ENCODE assay signal across 10 cellular contexts in the genomic region with DNA sequence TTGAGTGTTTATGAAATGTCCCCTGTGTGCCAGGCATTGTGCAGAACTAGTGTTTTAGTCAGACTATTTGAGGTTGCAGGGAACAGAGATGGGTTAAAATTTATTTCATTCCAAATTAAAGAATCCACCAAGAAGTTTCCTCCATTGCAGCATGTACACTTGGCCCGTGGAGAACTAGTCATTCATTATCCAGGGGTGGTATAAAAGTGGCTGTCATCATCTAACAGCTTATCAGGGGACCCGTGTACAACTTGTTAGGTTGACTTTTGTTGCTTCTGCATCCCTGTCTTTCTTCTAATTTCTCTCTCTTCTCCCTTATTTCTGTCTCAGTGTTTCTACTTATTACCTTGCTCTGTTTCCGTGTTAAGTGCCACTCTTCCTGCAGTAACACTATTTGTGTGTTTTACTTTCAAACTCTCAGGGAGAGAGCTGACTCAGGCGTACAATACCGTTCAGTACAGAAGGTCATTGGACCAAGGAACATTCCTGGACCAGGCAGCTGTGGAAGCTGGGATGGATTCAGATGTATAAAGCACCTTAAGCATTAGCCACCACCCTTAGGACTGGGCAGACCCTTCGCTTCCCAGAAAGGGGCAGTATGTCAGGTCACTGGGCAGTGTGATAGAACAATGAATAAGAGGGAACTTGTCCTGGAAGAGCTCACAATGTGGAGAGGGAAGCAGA. TPM values are rescaled to one million over a fixed set of nuclear protein-coding genes. Genes with fewer than 3 reads are reported as not detected.
A peak's percentile ranks its signal among the peaks of the same experiment; 100 is the strongest.
DNase-seq lines count a peak whose midpoint lies in the region; ATAC-seq and FAIRE-seq lines count a peak whose summit lies in the region.
"Had no signal": no experiment of that assay in that cellular context is flagged by ENCODE, and none has a peak within 500 bp of the region (broad histone marks: within the 10 kb centered on the region; RNA-seq: fewer than 3 reads in every experiment).

No MANE protein-coding gene starts in this region.

- H3K36me3 Mint-ChIP-seq in activated CD4-positive, alpha-beta T cell treated with anti-CD3 and anti-CD28 coated beads, Interleukin-2, amount 10 ng/mL, durations not matched to agents 24 days and 14 days (ENCODE audit: low read depth): peaks cover 12% of the 10 kb centered on the region

- H3K27me3 Mint-ChIP-seq in activated CD4-positive, alpha-beta T cell treated with anti-CD3 and anti-CD28 coated beads, Interleukin-2, amount 10 ng/mL, durations not matched to agents 24 days and 14 days: no peaks in the 10 kb centered on the region

- H3K4me1 ChIP-seq in small intestine (ENCODE audit: control insufficient read depth in 2 of 2, insufficient read depth in 1 of 2, low read depth in 1 of 2, low read length in 1 of 2): peaks cover 10 to 23% of the 10 kb centered on the region in 2 donors

- 9 to 34% (median 22%) methylated on average over 6 of the region's 6 CpGs for WGBS in small intestine, 3 donors

- H3K36me3 ChIP-seq in small intestine (ENCODE audit: control insufficient read depth in 2 of 2, insufficient read depth in 2 of 2, low read length in 2 of 2): no peaks in the 10 kb centered on the region

- FAIRE-seq in small intestine (lab: Jason Lieb, UNC): no peak

- H3K27ac ChIP-seq in small intestine (ENCODE audit: low read depth in 1 of 2, low read length in 1 of 2): peak overlapping the region; percentile 37 to 50

- H3K4me3 ChIP-seq in small intestine (ENCODE audit: low read depth in 1 of 2, low read length in 2 of 2): no peak overlapping the region

- peaks cover 63% of the 10 kb centered on the region for H3K4me1 Mint-ChIP-seq in activated CD4-positive, alpha-beta T cell treated with anti-CD3 and anti-CD28 coated beads, Interleukin-2, amount 10 ng/mL, durations not matched to agents 24 days and 14 days

- peak overlapping the region; percentile 61 for H3K27ac Mint-ChIP-seq in activated CD4-positive, alpha-beta T cell treated with anti-CD3 and anti-CD28 coated beads, Interleukin-2, amount 10 ng/mL, durations not matched to agents 24 days and 14 days

- ATAC-seq in GM21360 (IDR thresholded peaks at IDR 0.05; ENCODE audit: unreplicated experiment) (no peak), HG02571 (IDR thresholded peaks at IDR 0.05; ENCODE audit: unreplicated experiment) (no peak), GM21423 (IDR thresholded peaks at IDR 0.05; ENCODE audit: unreplicated experiment) (no peak)

- H3K9me3 Mint-ChIP-seq in activated CD4-positive, alpha-beta T cell treated with anti-CD3 and anti-CD28 coated beads, Interleukin-2, amount 10 ng/mL, durations not matched to agents 24 days and 14 days: no peaks in the 10 kb centered on the region

- H3K4me3 Mint-ChIP-seq in activated CD4-positive, alpha-beta T cell treated with anti-CD3 and anti-CD28 coated beads, Interleukin-2, amount 10 ng/mL, durations not matched to agents 24 days and 14 days: peak overlapping the region; percentile 65

- no peaks in the 10 kb centered on the region for H3K9me3 ChIP-seq in small intestine (ENCODE audit: control insufficient read depth, low read depth)

- no peaks in the 10 kb centered on the region for H3K27me3 ChIP-seq in small intestine (ENCODE audit: control insufficient read depth in 2 of 2, insufficient read depth in 2 of 2, low read length in 2 of 2)

- no peak for DNase-seq in activated CD4-positive, alpha-beta T cell treated with anti-CD3 and anti-CD28 coated beads, Interleukin-2, amount 10 ng/mL, durations not matched to agents 24 days and 14 days
- DNase-seq in activated CD4-positive, alpha-beta T cell treated with anti-CD3 and anti-CD28 coated beads for 1 hour: no peak
- DNase-seq in astrocyte of the hippocampus (ENCODE audit: low read depth, low spot score) (peak; percentile 33), iris pigment epithelial cell (ENCODE audit: low read depth) (peak; percentile 61), small intestine (peak; percentile 85)
- DNase-seq: retina; stimulated activated CD8-positive, alpha-beta memory T cell treated with anti-CD3 and anti-CD28 coated beads, Interleukin-4, amount 100 ng/mL, for 48 hours had no signal

- intact Hi-C loops in activated CD4-positive, alpha-beta T cell treated with anti-CD3 and anti-CD28 coated beads, Interleukin-2, amount 10 ng/mL, durations not matched to agents 24 days and 14 days (cut with micrococcal nuclease): no loop called here

RNA-seq across cellular contexts. Expression of gene MAP3K1, which starts 36.1 kb away (rescaled TPM):
- 27.6 and 27.9 TPM in 2 replicates for total RNA-seq in activated CD4-positive, alpha-beta T cell treated with anti-CD3 and anti-CD28 coated beads, Interleukin-2, amount 10 ng/mL, durations not matched to agents 24 days and 14 days
- 1 to 10 TPM; 4.9 to 6.3 (median 5.4) TPM for polyA plus RNA-seq in small intestine

RNA-seq across cellular contexts. Expression of gene SETD9, which starts 58.0 kb away (rescaled TPM):
- total RNA-seq in activated CD4-positive, alpha-beta T cell treated with anti-CD3 and anti-CD28 coated beads, Interleukin-2, amount 10 ng/mL, durations not matched to agents 24 days and 14 days: 15.9 and 17.0 TPM in 2 replicates
- 10 to 100 TPM; 10.1 to 29.2 (median 18.6) TPM for polyA plus RNA-seq in small intestine

Comparison
In these comparisons a context has a peak if more than half of its experiments do, and no peak if none do; other contexts are left out.
1. DNase-seq: peak in astrocyte of the hippocampus (single experiment), iris pigment epithelial cell (single experiment) and small intestine (single experiment); none in activated CD4-positive, alpha-beta T cell treated with anti-CD3 and anti-CD28 coated beads, Interleukin-2, amount 10 ng/mL, durations not matched to agents 24 days and 14 days (single experiment) and activated CD4-positive, alpha-beta T cell treated with anti-CD3 and anti-CD28 coated beads for 1 hour (single experiment).